ENCODE assay signal across 1 cellular context in genomic region chr16:70349783-70350182, GRCh38.
TF ChIP-seq lines count a peak whose summit lies in the region.

No MANE protein-coding gene starts in this region.

TF ChIP-seq in HepG2, 621 proteins besides CTCF, POLR2A, EP300 and RAD21:
- TF ChIP-seq ZNF770 (CRISPR knock-in tag; IDR thresholded peaks at IDR 0.05) (peak; percentile 70; the same call in 1 of the 2 replicates), RBFOX2 (IDR thresholded peaks at IDR 0.05; ENCODE audit: low read depth, low read length) (0 out of 2 replicates have a peak, but pooled peaks have one; percentile 11), ZNF136 (CRISPR knock-in tag; IDR thresholded peaks at IDR 0.05; ENCODE audit: low read depth) (no peak)
